Comparison of ENCODE assay signal across 20 cellular contexts in genomic region chr10:91743460-91743859, GRCh38. TPM values are rescaled to one million over a fixed set of nuclear protein-coding genes. Genes with fewer than 3 reads are reported as not detected.
DNase-seq lines count a peak whose midpoint lies in the region; ATAC-seq and TF ChIP-seq lines count a peak whose summit lies in the region.
"Had no signal": no experiment of that assay in that cellular context is flagged by ENCODE, and none has a peak within 500 bp of the region (broad histone marks: within the 10 kb centered on the region; RNA-seq: fewer than 3 reads in every experiment).

No MANE protein-coding gene starts in this region.

- POLR2A ChIA-PET in MCF 10A (lab: Yijun Ruan, JAX): interaction anchor here (0.7 kb wide), 1 partner anchor 14 kb away, joined by 4 read pairs; no protein-coding TSS in a partner anchor

- no peak overlapping the region for H2AFZ ChIP-seq in mammary epithelial cell (ENCODE audit: low read depth, low read length)

- H3K27ac ChIP-seq in mammary epithelial cell (ENCODE audit: insufficient read depth, low read depth, low read length) (no peak overlapping the region), body of pancreas (no peak overlapping the region)
- H3K27ac ChIP-seq: GM23248, KMS-11, SJSA1 had no signal

- no peaks in the 10 kb centered on the region for H3K4me1 Mint-ChIP-seq in MCF 10A (ENCODE audit: insufficient read depth, unreplicated experiment)

- no peaks in the 10 kb centered on the region for H3K36me3 Mint-ChIP-seq in MCF 10A (ENCODE audit: insufficient read depth, unreplicated experiment)

- H3K9me3 ChIP-seq in mammary epithelial cell (replicated peaks; ENCODE audit: insufficient read depth, low read length): no peaks in the 10 kb centered on the region
- no peaks in the 10 kb centered on the region for H3K9me3 ChIP-seq in body of pancreas
- H3K9me3 ChIP-seq: SJSA1 had no signal

- no peak overlapping the region for H3K27ac Mint-ChIP-seq in MCF 10A (ENCODE audit: low read depth, unreplicated experiment)

- WGBS in mammary epithelial cell (ENCODE audit: low coverage, missing lambda C conversion rate): 0% methylated on average over 1 of the region's 1 CpG
- 52 to 53% methylated on average over 1 of the region's 1 CpG for WGBS in body of pancreas, 2 donors

- no peak overlapping the region for H3K9ac ChIP-seq in mammary epithelial cell (ENCODE audit: insufficient read depth, low read length)
- H3K9ac ChIP-seq: GM23248, KMS-11 had no signal

- intact Hi-C loops in mammary epithelial cell (cut with micrococcal nuclease) (no loop called here), MCF 10A (cut with micrococcal nuclease) (no loop called here), body of pancreas (cut with DNase I) (no loop called here)

- H4K20me1 ChIP-seq in mammary epithelial cell (ENCODE audit: insufficient read depth, low read length): no peaks in the 10 kb centered on the region

- no peak overlapping the region for H3K4me2 ChIP-seq in mammary epithelial cell (ENCODE audit: insufficient read depth, low read depth, low read length)
- H3K4me2 ChIP-seq: KMS-11 had no signal

- TF ChIP-seq POLR2A in body of pancreas (IDR thresholded peaks at IDR 0.05): no peak

- CTCF ChIA-PET in mammary epithelial cell (lab: Charles Lee; ENCODE audit: low non-redundant PET) (no interaction called here), MCF 10A (lab: Yijun Ruan, JAX) (interaction anchor here (0.5 to 1.9 kb wide), 8 partner anchors 99 to 445 kb away, joined by 3 to 8 read pairs (median 4); no protein-coding TSS in a partner anchor)

- DNase-seq in mammary epithelial cell (peak; percentile 61), MCF 10A (ENCODE audit: unreplicated experiment) (no peak), body of pancreas (no peak), left kidney (ENCODE audit: low read depth, low spot score) (peak; percentile 4), renal cortical epithelial cell (ENCODE audit: low read depth) (peak; percentile 54), DMS153 (lab: John Stamatoyannopoulos, UW) (no peak), amniotic stem cell (lab: John Stamatoyannopoulos, UW) (no peak)
- DNase-seq: 8988T, Calu3, GM23248, H7, NCI-H1092 treated with DMSO at 0.1 percent for 48 hours, NCI-H1436 treated with DMSO at 0.1 percent for 48 hours, NCI-H1930, NCI-H526 treated with DMSO at 0.1 percent for 48 hours, Right ventricle myocardium superior, RPMI8226 had no signal

- peaks cover 65% of the 10 kb centered on the region for H3K27me3 Mint-ChIP-seq in MCF 10A (ENCODE audit: insufficient read depth, unreplicated experiment)

- BruUV-seq in mammary epithelial cell (replicated peaks; lab: Mats Ljungman, UMichigan) (no TSS peak), MCF 10A (replicated peaks; lab: Mats Ljungman, UMichigan) (no TSS peak)

- no peak overlapping the region for H3K4me3 Mint-ChIP-seq in MCF 10A (ENCODE audit: unreplicated experiment)

- dilution Hi-C loops in mammary epithelial cell (cut with HindIII; ENCODE audit: low sequenced_read_pairs): no loop called here

- H3K36me3 ChIP-seq in mammary epithelial cell (ENCODE audit: insufficient read depth, low read length) (no peaks in the 10 kb centered on the region), body of pancreas (replicated peaks in 1 of 2; ENCODE audit: insufficient read depth in 1 of 2, low read depth in 2 of 2) (no peaks in the 10 kb centered on the region)
- H3K36me3 ChIP-seq: SJSA1 had no signal

- H3K4me1 ChIP-seq in mammary epithelial cell (ENCODE audit: insufficient read depth, low read length) (peaks cover 3% of the 10 kb centered on the region), body of pancreas (no peaks in the 10 kb centered on the region)
- H3K4me1 ChIP-seq: SJSA1 had no signal

- in situ Hi-C loops in mammary epithelial cell (cut with MboI; ENCODE audit: low sequenced_read_pairs in 2 of 2): loop anchor here (10.0 to 25.0 kb wide), 2 partner anchors 249 to 456 kb away; no protein-coding TSS in a partner anchor

- no peak for TF ChIP-seq CTCF in mammary epithelial cell (conservative IDR thresholded peaks at IDR 0.05 in 1 of 2, IDR thresholded peaks at IDR 0.05 in 1 of 2; ENCODE audit: extremely low read depth in 1 of 2, insufficient read depth in 1 of 2, low read depth in 1 of 2, low read length in 2 of 2)
- no peak for TF ChIP-seq CTCF in MCF 10A (IDR thresholded peaks at IDR 0.05; ENCODE audit: unreplicated experiment)
- TF ChIP-seq CTCF in body of pancreas (IDR thresholded peaks at IDR 0.05): no peak

- ATAC-seq in body of pancreas: peak; percentile 50
- ATAC-seq in GM21390 (IDR thresholded peaks at IDR 0.05; ENCODE audit: unreplicated experiment): no peak

- H3K9me3 Mint-ChIP-seq in MCF 10A (ENCODE audit: unreplicated experiment): no peaks in the 10 kb centered on the region

- H3K27me3 ChIP-seq in mammary epithelial cell (ENCODE audit: insufficient read depth, low read length) (peaks cover 3% of the 10 kb centered on the region), body of pancreas (no peaks in the 10 kb centered on the region)

- H3K4me3 ChIP-seq in mammary epithelial cell (replicated peaks in 1 of 3; ENCODE audit: insufficient read depth in 1 of 3, low read depth in 2 of 3, low read length in 3 of 3): no peak overlapping the region
- H3K4me3 ChIP-seq in body of pancreas: no peak overlapping the region
- H3K4me3 ChIP-seq: GM23248, SJSA1 had no signal

- H3K79me2 ChIP-seq in mammary epithelial cell (ENCODE audit: insufficient read depth, low read length): no peaks in the 10 kb centered on the region

RNA-seq across cellular contexts. Expression of gene TNKS2, which starts 54.8 kb away (rescaled TPM):
- 10 to 100 TPM; 35.8 to 48.7 TPM for total RNA-seq in mammary epithelial cell
- polyA plus RNA-seq in mammary epithelial cell: 14.4 TPM
- 26.7 TPM for polyA minus RNA-seq in mammary epithelial cell
- total RNA-seq in MCF 10A (2022): 48.3 and 50.3 TPM in 2 replicates
- 10 to 100 TPM; 23.4 to 29.6 TPM for total RNA-seq in body of pancreas
- total RNA-seq in renal cortical epithelial cell: 57.5 and 70.9 TPM in 2 replicates

Comparison
In these comparisons a context has a peak if more than half of its experiments do, and no peak if none do; other contexts are left out.
1. DNase-seq: peak in mammary epithelial cell (single experiment), left kidney (single experiment) and renal cortical epithelial cell (single experiment); none in MCF 10A (single experiment), body of pancreas (0 of 4), DMS153 (single experiment) and amniotic stem cell (single experiment).